1 cellular context compared by ENCODE assay signal in genomic region chr7:1492640-1493039, GRCh38.
TF ChIP-seq lines count a peak whose summit lies in the region.

No MANE protein-coding gene starts in this region.

TF ChIP-seq in WTC11, 78 proteins besides CTCF, POLR2A, EP300 and RAD21 (continued from another document):
- TF ChIP-seq AR (CRISPR knock-in tag; IDR thresholded peaks at IDR 0.05) (no peak), OVOL2 (CRISPR knock-in tag; IDR thresholded peaks at IDR 0.05; ENCODE audit: borderline replicate concordance) (no peak), ERG (CRISPR knock-in tag; IDR thresholded peaks at IDR 0.05) (no peak), ATF3 (CRISPR knock-in tag; conservative IDR thresholded peaks at IDR 0.05) (no peak), HMGA2 (CRISPR knock-in tag; IDR thresholded peaks at IDR 0.05) (no peak)
